25 cellular contexts compared by ENCODE assay signal in the genomic region with DNA sequence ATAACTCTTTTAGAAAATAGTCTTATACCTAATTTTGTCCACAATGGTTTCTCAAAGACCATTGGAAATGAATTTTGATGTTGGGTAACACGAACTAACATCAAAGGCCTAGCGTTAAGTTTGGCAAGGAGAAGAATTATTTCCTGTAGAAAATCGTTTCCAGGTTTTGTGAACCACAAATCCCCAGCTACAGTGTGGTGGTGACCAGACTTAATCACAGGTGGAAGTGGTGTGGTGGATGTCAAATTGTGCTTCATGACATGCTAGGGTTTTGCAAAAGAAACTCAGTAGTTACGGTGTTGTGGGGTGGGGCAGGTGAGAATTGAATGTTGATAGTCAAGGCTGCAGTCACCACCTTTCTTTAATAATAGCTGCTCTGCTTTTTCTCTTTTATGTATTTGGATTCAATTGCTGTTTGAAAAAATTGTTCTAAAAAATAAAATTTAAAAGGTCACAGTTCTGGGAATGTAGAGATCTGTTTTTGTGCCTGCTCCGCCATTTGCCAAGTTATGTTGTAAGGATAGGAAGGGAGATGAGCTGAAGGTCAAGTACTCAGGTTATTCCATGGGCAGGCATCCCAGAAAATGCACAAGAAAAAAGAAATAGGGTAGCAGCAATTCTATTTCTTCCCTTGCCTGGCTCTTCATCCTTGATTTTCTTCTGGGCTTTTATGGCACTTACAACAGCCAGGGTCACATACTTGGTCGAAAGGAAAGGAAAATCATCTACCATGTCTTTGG.
A peak's percentile ranks its signal among the peaks of the same experiment; 100 is the strongest.
DNase-seq lines count a peak whose midpoint lies in the region; ATAC-seq and FAIRE-seq lines count a peak whose summit lies in the region.
"Had no signal": no experiment of that assay in that cellular context is flagged by ENCODE, and none has a peak within 500 bp of the region (broad histone marks: within the 10 kb centered on the region; RNA-seq: fewer than 3 reads in every experiment).

No MANE protein-coding gene starts in this region.

- peak overlapping the region in 8 of 11 experiments; percentile 5 to 56 (median 36); a peak in 14 of 22 replicates for H3K4me2 ChIP-seq in BLaER1 treated with 17β-estradiol and CSF1 and Interleukin-3, amounts not matched to agents 10 nM and 100 nM

- H3K27ac ChIP-seq in BLaER1 treated with 17β-estradiol and CSF1 and Interleukin-3, amounts not matched to agents 10 nM and 100 nM = no peak overlapping the region

- H3K9me3 ChIP-seq in BLaER1 treated with 17β-estradiol and CSF1 and Interleukin-3, amounts not matched to agents 10 nM and 100 nM (replicated peaks in 1 of 11) = no peaks in the 10 kb centered on the region
- H3K9me3 ChIP-seq: BE2C had no signal

- peak; percentile 58 for DNase-seq in Jurkat, Clone E6-1 (ENCODE audit: low read depth, low spot score)
- DNase-seq in activated naive CD4-positive, alpha-beta T cell (lab: John Stamatoyannopoulos, UW) = no peak
- DNase-seq in islet precursor cell (no peak), UCSD-AML1 (lab: John Stamatoyannopoulos, UW; ENCODE audit: unreplicated experiment) (no peak)
- DNase-seq: 8988T; ACHN; BE2C; C1 segment of cervical spinal cord; CD4-positive, alpha-beta memory T cell; CD4-positive, CD25-positive, alpha-beta regulatory T cell; CD8-positive, alpha-beta memory T cell; COR-L47; DMS 273 treated with DMSO at 0.1 percent for 48 hours; DMS153; DMS53; DMS79 treated with DMSO at 0.1 percent for 48 hours; EL; GDM1 had no signal

- ATAC-seq in activated CD4-positive, CD25-positive, alpha-beta regulatory T cell treated with anti-CD3 and anti-CD28 coated beads, Interleukin-2, amount 50 U/mL, for 24 hours = no peak
- ATAC-seq: GM12878 had no signal

- no peak overlapping the region for H3K9ac ChIP-seq in BLaER1 treated with 17β-estradiol and CSF1 and Interleukin-3, amounts not matched to agents 10 nM and 100 nM

- peak; percentile 78 for FAIRE-seq in endometrium (lab: Jason Lieb, UNC)
- FAIRE-seq: A204.1, GM12892, GM18507 had no signal

- H3K4me1 ChIP-seq in BLaER1 treated with 17β-estradiol and CSF1 and Interleukin-3, amounts not matched to agents 10 nM and 100 nM = peaks cover 0 to 9% (median 5%) of the 10 kb centered on the region in 10 experiments; a peak in 10 of 20 replicates
- H3K4me1 ChIP-seq: BE2C had no signal

- H3K4me3 ChIP-seq in BLaER1 treated with 17β-estradiol and CSF1 and Interleukin-3, amounts not matched to agents 10 nM and 100 nM = no peak overlapping the region
- no peak overlapping the region for H3K4me3 ChIP-seq in Jurkat, Clone E6-1 (ENCODE audit: low read length)
- H3K4me3 ChIP-seq: GM12878 had no signal

- H4K20me1 ChIP-seq in BLaER1 treated with 17β-estradiol and CSF1 and Interleukin-3, amounts not matched to agents 10 nM and 100 nM = peaks cover 0 to 100% (median 0%) of the 10 kb centered on the region in 11 experiments; a peak in 3 of 22 replicates

- H3K36me3 ChIP-seq in BLaER1 treated with 17β-estradiol and CSF1 and Interleukin-3, amounts not matched to agents 10 nM and 100 nM = peaks cover 0 to 93% (median 0%) of the 10 kb centered on the region in 11 experiments; a peak in 3 of 22 replicates
- H3K36me3 ChIP-seq: BE2C had no signal

- H3K27me3 ChIP-seq in BLaER1 treated with 17β-estradiol and CSF1 and Interleukin-3, amounts not matched to agents 10 nM and 100 nM = no peaks in the 10 kb centered on the region
- H3K27me3 ChIP-seq: BE2C had no signal
